ENCODE assay signal across 1 cellular context in genomic region chr17:2108170-2108569, GRCh38.
TF ChIP-seq lines count a peak whose summit lies in the region.

No MANE protein-coding gene starts in this region.

TF ChIP-seq in GM12878, 131 proteins besides CTCF, POLR2A, EP300 and RAD21 (continued from another document):
- no peak for TF ChIP-seq NKRF (conservative IDR thresholded peaks at IDR 0.05)
